Comparison of ENCODE assay signal across 11 cellular contexts in genomic region chr2:197273485-197273884, GRCh38. TPM values are rescaled to one million over a fixed set of nuclear protein-coding genes. Genes with fewer than 3 reads are reported as not detected.
A peak's percentile ranks its signal among the peaks of the same experiment; 100 is the strongest.
DNase-seq lines count a peak whose midpoint lies in the region; ATAC-seq and TF ChIP-seq lines count a peak whose summit lies in the region.
"Had no signal": no experiment of that assay in that cellular context is flagged by ENCODE, and none has a peak within 500 bp of the region (broad histone marks: within the 10 kb centered on the region; RNA-seq: fewer than 3 reads in every experiment).

No MANE protein-coding gene starts in this region.

- H3K9me3 ChIP-seq in WERI-Rb-1 (ENCODE audit: severe bottlenecking) (no peaks in the 10 kb centered on the region), smooth muscle cell (replicated peaks; ENCODE audit: low read depth) (no peaks in the 10 kb centered on the region)
- H3K9me3 ChIP-seq: SJSA1 had no signal

- H2AFZ ChIP-seq in smooth muscle cell (ENCODE audit: low read depth) = no peak overlapping the region

- H3K9ac ChIP-seq in smooth muscle cell (ENCODE audit: low read depth) = no peak overlapping the region

- H3K9me3 Mint-ChIP-seq in nephron progenitor cell = no peaks in the 10 kb centered on the region
- H3K9me3 Mint-ChIP-seq: activated T-cell treated with anti-CD3 and anti-CD28 coated beads, Interleukin-2, amount 50 U/mL, for 4 hours had no signal

- no peak for TF ChIP-seq CTCF in WERI-Rb-1 (IDR thresholded peaks at IDR 0.05; ENCODE audit: low read depth, low read length)
- no peak for TF ChIP-seq CTCF in nephron progenitor cell (IDR thresholded peaks at IDR 0.05)
- TF ChIP-seq CTCF in smooth muscle cell (IDR thresholded peaks at IDR 0.05; ENCODE audit: borderline replicate concordance, insufficient read depth, poor library complexity, severe bottlenecking) = no peak

- H3K27me3 ChIP-seq in WERI-Rb-1 (ENCODE audit: insufficient read depth, low read depth, severe bottlenecking) (no peaks in the 10 kb centered on the region), smooth muscle cell (ENCODE audit: low read depth) (no peaks in the 10 kb centered on the region)
- H3K27me3 ChIP-seq: SJSA1 had no signal

- no peak overlapping the region for H3K4me3 Mint-ChIP-seq in nephron progenitor cell
- H3K4me3 Mint-ChIP-seq: activated T-cell treated with anti-CD3 and anti-CD28 coated beads, Interleukin-2, amount 50 U/mL, for 4 hours had no signal

- no peak overlapping the region for H3K4me3 ChIP-seq in WERI-Rb-1 (ENCODE audit: low read depth, low read length)
- no peak overlapping the region for H3K4me3 ChIP-seq in smooth muscle cell
- H3K4me3 ChIP-seq: SJSA1 had no signal

- no peak overlapping the region for H3K27ac ChIP-seq in WERI-Rb-1
- no peak overlapping the region for H3K27ac ChIP-seq in smooth muscle cell (ENCODE audit: low read depth)
- H3K27ac ChIP-seq: SJSA1 had no signal

- H3K27me3 Mint-ChIP-seq in nephron progenitor cell (ENCODE audit: low read depth, poor library complexity) = peaks cover 11% of the 10 kb centered on the region
- H3K27me3 Mint-ChIP-seq: progenitor cell of endocrine pancreas had no signal

- WGBS in smooth muscle cell (ENCODE audit: low lambda C conversion rate) = 87% methylated on average over 4 of the region's 4 CpGs

- ATAC-seq in HG03196 (IDR thresholded peaks at IDR 0.05; ENCODE audit: unreplicated experiment) (no peak), HG02571 (IDR thresholded peaks at IDR 0.05; ENCODE audit: unreplicated experiment) (no peak)

- H3K79me2 ChIP-seq in smooth muscle cell (ENCODE audit: low read depth) = no peaks in the 10 kb centered on the region

- H3K36me3 ChIP-seq in WERI-Rb-1 = no peaks in the 10 kb centered on the region
- H3K36me3 ChIP-seq in smooth muscle cell (ENCODE audit: low read depth) = no peaks in the 10 kb centered on the region
- H3K36me3 ChIP-seq: SJSA1 had no signal

- H3K4me1 ChIP-seq in smooth muscle cell (ENCODE audit: low read depth) = no peaks in the 10 kb centered on the region
- H3K4me1 ChIP-seq: SJSA1 had no signal

- no peaks in the 10 kb centered on the region for H3K36me3 Mint-ChIP-seq in nephron progenitor cell (ENCODE audit: low read depth)

- H3K4me1 Mint-ChIP-seq in nephron progenitor cell = peaks cover 29% of the 10 kb centered on the region

- H3K27ac Mint-ChIP-seq in nephron progenitor cell = no peak overlapping the region
- H3K27ac Mint-ChIP-seq: progenitor cell of endocrine pancreas had no signal

- H3F3A ChIP-seq in smooth muscle cell (ENCODE audit: low read depth) = no peaks in the 10 kb centered on the region

- no peaks in the 10 kb centered on the region for H4K20me1 ChIP-seq in smooth muscle cell (ENCODE audit: low read depth)

- H3K4me2 ChIP-seq in smooth muscle cell = no peak overlapping the region

- peak; percentile 96 for DNase-seq in DMS53 (lab: John Stamatoyannopoulos, UW)
- peak; percentile 65 for DNase-seq in NCI-H1105 (lab: John Stamatoyannopoulos, UW)
- peak; percentile 16 for DNase-seq in WERI-Rb-1
- peak; percentile 17 for DNase-seq in nephron progenitor cell
- DNase-seq in smooth muscle cell (lab: John Stamatoyannopoulos, UW; ENCODE audit: unreplicated experiment) = no peak
- DNase-seq: activated T-cell treated with anti-CD3 and anti-CD28 coated beads, Interleukin-2, amount 50 U/mL, for 4 hours; effector CD8-positive, alpha-beta T cell had no signal

RNA-seq across cellular contexts. Expression of gene ANKRD44, which starts 37.1 kb away (rescaled TPM):
- 5.5 and 6.0 TPM in 2 replicates for total RNA-seq in smooth muscle cell
- 2.4 and 3.6 TPM in 2 replicates for polyA plus RNA-seq in smooth muscle cell
